In genomic region chr16:4301177-4301576, GRCh38 we compare ENCODE assay signal across 19 cellular contexts. TPM values are rescaled to one million over a fixed set of nuclear protein-coding genes. Genes with fewer than 3 reads are reported as not detected.
"Had no signal": no experiment of that assay in that cellular context is flagged by ENCODE, and none has a peak within 500 bp of the region (broad histone marks: within the 10 kb centered on the region; RNA-seq: fewer than 3 reads in every experiment).

No MANE protein-coding gene starts in this region.

- H3K36me3 Mint-ChIP-seq: natural killer cell treated with Interleukin-12 subunit alpha and Interleukin-12 subunit beta and Interleukin-15 and Interleukin-18, amount 100 ng/mL, for 72 hours had no signal

- H3K4me3 ChIP-seq: esophagus muscularis mucosa, gastrocnemius medialis, pancreas, smooth muscle cell, suprapubic skin, thyroid gland, upper lobe of right lung, vagina had no signal

- H3K27me3 Mint-ChIP-seq: natural killer cell treated with Interleukin-12 subunit alpha and Interleukin-12 subunit beta and Interleukin-15 and Interleukin-18, amount 100 ng/mL, for 72 hours; progenitor cell of endocrine pancreas had no signal

- H3K4me2 ChIP-seq: smooth muscle cell had no signal

- FAIRE-seq: endometrium, pancreas had no signal

- H3K27ac Mint-ChIP-seq: progenitor cell of endocrine pancreas had no signal

- H3K27ac ChIP-seq: esophagus muscularis mucosa, gastrocnemius medialis, pancreas, suprapubic skin, thyroid gland, upper lobe of right lung, vagina had no signal

- H3K9me3 ChIP-seq: esophagus muscularis mucosa, gastrocnemius medialis, pancreas, suprapubic skin, thyroid gland, upper lobe of right lung, vagina had no signal

- H3K9me3 Mint-ChIP-seq: natural killer cell treated with Interleukin-12 subunit alpha and Interleukin-12 subunit beta and Interleukin-15 and Interleukin-18, amount 100 ng/mL, for 72 hours had no signal

- DNase-seq: effector memory CD4-positive, alpha-beta T cell; gastrocnemius medialis; islet precursor cell; midbrain; occipital lobe; pancreas; right cardiac atrium; stimulated activated CD4-positive, alpha-beta T cell treated with anti-CD3 and anti-CD28 coated beads, Interleukin-2, amount 100 ng/mL, for 48 hours; stimulated activated naive CD8-positive, alpha-beta T cell treated with anti-CD3 and anti-CD28 coated beads, Interleukin-15, Interleukin-2, amounts not matched to agents 100 U/mL and 50 U/mL, for 24 hours; thyroid gland; upper lobe of right lung had no signal

- H3K36me3 ChIP-seq: esophagus muscularis mucosa, gastrocnemius medialis, pancreas, suprapubic skin, thyroid gland, upper lobe of right lung, vagina had no signal

- H3K4me3 Mint-ChIP-seq: natural killer cell treated with Interleukin-12 subunit alpha and Interleukin-12 subunit beta and Interleukin-15 and Interleukin-18, amount 100 ng/mL, for 72 hours had no signal

- H3K4me1 ChIP-seq: pancreas had no signal

- ATAC-seq: gastrocnemius medialis; left lobe of liver; natural killer cell treated with Interleukin-12 subunit alpha and Interleukin-12 subunit beta and Interleukin-15 and Interleukin-18, amount 100 ng/mL, for 72 hours; pancreas; right cardiac atrium; stimulated activated naive CD8-positive, alpha-beta T cell treated with anti-CD3 and anti-CD28 coated beads, Interleukin-15, Interleukin-2, amounts not matched to agents 100 U/mL and 50 U/mL, for 24 hours; upper lobe of right lung had no signal

- H3K27me3 ChIP-seq: esophagus muscularis mucosa, gastrocnemius medialis, pancreas, suprapubic skin, thyroid gland, upper lobe of right lung, vagina had no signal

RNA-seq across cellular contexts. Expression of gene SRL, which starts 59.3 kb away (rescaled TPM):
- total RNA-seq: natural killer cell treated with Interleukin-12 subunit alpha and Interleukin-12 subunit beta and Interleukin-15 and Interleukin-18, amount 100 ng/mL, for 72 hours; progenitor cell of endocrine pancreas; smooth muscle cell had no signal
- polyA plus RNA-seq: smooth muscle cell had no signal
